ENCODE assay signal across 13 cellular contexts in the genomic region with DNA sequence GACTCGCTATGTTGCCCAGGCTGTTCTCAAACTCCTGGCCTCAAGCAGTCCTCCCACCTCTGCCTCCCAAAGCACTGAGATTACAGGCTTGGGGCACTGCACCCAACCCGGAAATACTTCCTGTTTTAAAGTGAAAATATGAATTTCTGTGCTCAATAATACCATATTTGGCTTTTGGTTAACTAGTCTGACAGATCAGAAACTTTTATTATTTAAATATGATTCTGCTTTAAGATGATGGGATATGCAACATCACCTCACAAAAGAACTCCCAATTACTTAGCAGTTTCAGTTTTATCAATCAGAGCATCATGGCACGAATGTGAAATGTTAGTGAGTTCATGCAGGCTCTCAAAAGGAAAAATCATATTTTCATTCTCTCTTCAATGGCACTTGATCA.
"Had no signal": no experiment of that assay in that cellular context is flagged by ENCODE, and none has a peak within 500 bp of the region (broad histone marks: within the 10 kb centered on the region; RNA-seq: fewer than 3 reads in every experiment).

No MANE protein-coding gene starts in this region.

- H3K27me3 Mint-ChIP-seq: activated naive CD4-positive, alpha-beta T cell treated with anti-CD3 and anti-CD28 coated beads, Interleukin-2, amount 10 ng/mL, durations not matched to agents 7 days and 5 days; stimulated activated memory B cell treated with anti-CD40 and anti-IgM and Interleukin-4, amounts not matched to agents 10 μg/mL and 1 μg/mL and 100 μg/mL, for 72 hours; T-cell had no signal

- ATAC-seq: body of pancreas; left lobe of liver; sciatic nerve; stimulated activated memory B cell treated with anti-CD40 and anti-IgM and Interleukin-4, amounts not matched to agents 10 μg/mL and 1 μg/mL and 100 μg/mL, for 72 hours had no signal

- H3K27ac Mint-ChIP-seq: activated naive CD4-positive, alpha-beta T cell treated with anti-CD3 and anti-CD28 coated beads, Interleukin-2, amount 10 ng/mL, durations not matched to agents 7 days and 5 days; neural progenitor cell; stimulated activated memory B cell treated with anti-CD40 and anti-IgM and Interleukin-4, amounts not matched to agents 10 μg/mL and 1 μg/mL and 100 μg/mL, for 72 hours; T-cell had no signal

- FAIRE-seq: keratinocyte had no signal

- H3K4me1 Mint-ChIP-seq: neural progenitor cell; stimulated activated memory B cell treated with anti-CD40 and anti-IgM and Interleukin-4, amounts not matched to agents 10 μg/mL and 1 μg/mL and 100 μg/mL, for 72 hours had no signal

- H3K4me3 Mint-ChIP-seq: activated naive CD4-positive, alpha-beta T cell treated with anti-CD3 and anti-CD28 coated beads, Interleukin-2, amount 10 ng/mL, durations not matched to agents 7 days and 5 days; neural progenitor cell; stimulated activated memory B cell treated with anti-CD40 and anti-IgM and Interleukin-4, amounts not matched to agents 10 μg/mL and 1 μg/mL and 100 μg/mL, for 72 hours; T-cell had no signal

- H3K9me3 Mint-ChIP-seq: activated naive CD4-positive, alpha-beta T cell treated with anti-CD3 and anti-CD28 coated beads, Interleukin-2, amount 10 ng/mL, durations not matched to agents 7 days and 5 days; neural progenitor cell; stimulated activated memory B cell treated with anti-CD40 and anti-IgM and Interleukin-4, amounts not matched to agents 10 μg/mL and 1 μg/mL and 100 μg/mL, for 72 hours; T-cell had no signal

- DNase-seq: activated naive CD4-positive, alpha-beta T cell treated with anti-CD3 and anti-CD28 coated beads, Interleukin-2, amount 10 ng/mL, durations not matched to agents 7 days and 5 days; amygdala; body of pancreas; caudate nucleus; midbrain; T-cell; T1000; uterus had no signal
